Comparison of ENCODE assay signal across 25 cellular contexts in genomic region chr1:108719253-108719652, GRCh38. TPM values are rescaled to one million over a fixed set of nuclear protein-coding genes. Genes with fewer than 3 reads are reported as not detected.
DNase-seq lines count a peak whose midpoint lies in the region; TF ChIP-seq lines count a peak whose summit lies in the region.
"Had no signal": no experiment of that assay in that cellular context is flagged by ENCODE, and none has a peak within 500 bp of the region (broad histone marks: within the 10 kb centered on the region; RNA-seq: fewer than 3 reads in every experiment).

No MANE protein-coding gene starts in this region.

- H3K9me3 Mint-ChIP-seq in MCF 10A (ENCODE audit: unreplicated experiment), result no peaks in the 10 kb centered on the region
- no peaks in the 10 kb centered on the region for H3K9me3 Mint-ChIP-seq in chondrocyte (ENCODE audit: low read depth)
- H3K9me3 Mint-ChIP-seq in CD4-positive, alpha-beta memory T cell, result peaks cover 0 to 1% (median 0%) of the 10 kb centered on the region in 8 donors
- H3K9me3 Mint-ChIP-seq: activated naive CD8-positive, alpha-beta T cell treated with anti-CD3 and anti-CD28 coated beads, Interleukin-2, amount 50 U/mL, for 24 hours; neural crest cell had no signal

- H3K4me1 Mint-ChIP-seq in MCF 10A (ENCODE audit: insufficient read depth, unreplicated experiment) (peaks cover 17% of the 10 kb centered on the region), chondrocyte (ENCODE audit: low read depth) (peaks cover 62% of the 10 kb centered on the region)
- no peaks in the 10 kb centered on the region for H3K4me1 Mint-ChIP-seq in CD4-positive, alpha-beta memory T cell
- H3K4me1 Mint-ChIP-seq: activated naive CD8-positive, alpha-beta T cell treated with anti-CD3 and anti-CD28 coated beads, Interleukin-2, amount 50 U/mL, for 24 hours had no signal

- POLR2A ChIA-PET in MCF 10A (lab: Yijun Ruan, JAX), result interaction anchor here (1.0 to 9.6 kb wide), 7 partner anchors 10 to 28 kb away, joined by 4 to 73 read pairs (median 12); partner anchors contain the start of genes PRPF38B and STXBP3
- POLR2A ChIA-PET in CD4-positive, alpha-beta memory T cell (lab: Charles Lee; ENCODE audit: partially characterized antibody), result no interaction called here

- H3K9me3 ChIP-seq in breast epithelium, result no peaks in the 10 kb centered on the region
- no peaks in the 10 kb centered on the region for H3K9me3 ChIP-seq in sigmoid colon
- no peaks in the 10 kb centered on the region for H3K9me3 ChIP-seq in CD4-positive, alpha-beta memory T cell (ENCODE audit: control insufficient read depth in 1 of 2, low read length in 2 of 2)
- H3K9me3 ChIP-seq: esophagus squamous epithelium had no signal

- DNase-seq in MCF 10A (ENCODE audit: unreplicated experiment) (no peak), breast epithelium (ENCODE audit: low spot score in 2 of 2) (no peak), chondrocyte (ENCODE audit: low spot score) (no peak), midbrain (lab: John Stamatoyannopoulos, UW) (peak; percentile 43), hepatic stellate cell (ENCODE audit: low spot score) (no peak), sigmoid colon (no peak)
- no peak for DNase-seq in activated effector memory CD4-positive, alpha-beta T cell treated with Interleukin-2 at 50 U/mL for 16 hours
- DNase-seq in CD4-positive, alpha-beta memory T cell, result no peak
- DNase-seq: activated CD4-positive, alpha-beta T cell treated with anti-CD3 and anti-CD28 coated beads for 4 hours; activated naive CD8-positive, alpha-beta T cell treated with anti-CD3 and anti-CD28 coated beads, Interleukin-2, amount 50 U/mL, for 24 hours; esophagus squamous epithelium; glutamatergic neuron; KG1; left colon; NCI-H187; NCI-H2227 treated with DMSO at 0.1 percent for 48 hours; NCI-H774; OCI-M1; SHP77 treated with DMSO at 0.1 percent for 48 hours had no signal

- H3K27me3 ChIP-seq in breast epithelium (no peaks in the 10 kb centered on the region), sigmoid colon (no peaks in the 10 kb centered on the region)
- H3K27me3 ChIP-seq in CD4-positive, alpha-beta memory T cell (ENCODE audit: insufficient read depth, low read length), result no peaks in the 10 kb centered on the region

- H3K27me3 Mint-ChIP-seq in MCF 10A (ENCODE audit: insufficient read depth, unreplicated experiment) (no peaks in the 10 kb centered on the region), chondrocyte (ENCODE audit: low read depth) (no peaks in the 10 kb centered on the region)
- peaks cover 2 to 4% of the 10 kb centered on the region in 2 donors for H3K27me3 Mint-ChIP-seq in CD4-positive, alpha-beta memory T cell

- no peaks in the 10 kb centered on the region for H3K4me1 ChIP-seq in breast epithelium
- peaks cover 0 to 7% (median 0%) of the 10 kb centered on the region in 4 donors for H3K4me1 ChIP-seq in sigmoid colon
- H3K4me1 ChIP-seq in CD4-positive, alpha-beta memory T cell (ENCODE audit: insufficient read depth, low read length), result no peaks in the 10 kb centered on the region
- H3K4me1 ChIP-seq: esophagus squamous epithelium had no signal

- TF ChIP-seq CTCF in MCF 10A (IDR thresholded peaks at IDR 0.05; ENCODE audit: unreplicated experiment) (no peak), breast epithelium (IDR thresholded peaks at IDR 0.05) (no peak), chondrocyte (IDR thresholded peaks at IDR 0.05) (no peak), sigmoid colon (IDR thresholded peaks at IDR 0.05) (no peak)

- no TSS peak for BruUV-seq in MCF 10A (replicated peaks; lab: Mats Ljungman, UMichigan)

- no peak overlapping the region for H3K27ac ChIP-seq in breast epithelium
- no peak overlapping the region for H3K27ac ChIP-seq in sigmoid colon
- H3K27ac ChIP-seq in CD4-positive, alpha-beta memory T cell (ENCODE audit: low read depth, low read length), result no peak overlapping the region
- H3K27ac ChIP-seq: 22Rv1, esophagus squamous epithelium had no signal

- peak overlapping the region; percentile 78 for H3K27ac Mint-ChIP-seq in MCF 10A (ENCODE audit: low read depth, unreplicated experiment)
- peak overlapping the region; percentile 99 for H3K27ac Mint-ChIP-seq in chondrocyte (ENCODE audit: unreplicated experiment)
- no peak overlapping the region for H3K27ac Mint-ChIP-seq in CD4-positive, alpha-beta memory T cell
- H3K27ac Mint-ChIP-seq: activated naive CD8-positive, alpha-beta T cell treated with anti-CD3 and anti-CD28 coated beads, Interleukin-2, amount 50 U/mL, for 24 hours had no signal

- H3K36me3 Mint-ChIP-seq in MCF 10A (ENCODE audit: insufficient read depth, unreplicated experiment) (peaks cover 4% of the 10 kb centered on the region), chondrocyte (ENCODE audit: low read depth) (no peaks in the 10 kb centered on the region)
- H3K36me3 Mint-ChIP-seq in CD4-positive, alpha-beta memory T cell, result no peaks in the 10 kb centered on the region

- WGBS in sigmoid colon, 2 donors, result 69 to 83% methylated on average over 2 of the region's 2 CpGs

- CTCF ChIA-PET in MCF 10A (lab: Yijun Ruan, JAX), result interaction anchor here (0.6 to 2.1 kb wide), 5 partner anchors 9 to 1241 kb away, joined by 3 to 9 read pairs (median 5); no protein-coding TSS in a partner anchor
- CTCF ChIA-PET in CD4-positive, alpha-beta memory T cell (lab: Charles Lee; ENCODE audit: partially characterized antibody), result interaction anchor here (1.0 to 1.9 kb wide), 4 partner anchors 10 to 179 kb away, joined by 3 to 4 read pairs (median 4); partner anchors contain the start of gene PRPF38B

- intact Hi-C loops in MCF 10A (cut with micrococcal nuclease), result no loop called here
- intact Hi-C loops in breast epithelium (cut with DNase I; ENCODE audit: low total_unique reads), result no loop called here
- intact Hi-C loops in sigmoid colon (cut with DNase I), result no loop called here
- intact Hi-C loops in CD4-positive, alpha-beta memory T cell (cut with micrococcal nuclease), result no loop called here

- TF ChIP-seq POLR2A in breast epithelium (IDR thresholded peaks at IDR 0.05) (no peak), sigmoid colon (IDR thresholded peaks at IDR 0.05) (no peak)

- no peaks in the 10 kb centered on the region for H3K36me3 ChIP-seq in breast epithelium
- H3K36me3 ChIP-seq in sigmoid colon, result no peaks in the 10 kb centered on the region
- no peaks in the 10 kb centered on the region for H3K36me3 ChIP-seq in CD4-positive, alpha-beta memory T cell (ENCODE audit: insufficient read depth, low read length)
- H3K36me3 ChIP-seq: esophagus squamous epithelium had no signal

- H3K4me3 Mint-ChIP-seq in MCF 10A (ENCODE audit: unreplicated experiment) (no peak overlapping the region), chondrocyte (ENCODE audit: unreplicated experiment) (no peak overlapping the region)
- no peak overlapping the region for H3K4me3 Mint-ChIP-seq in CD4-positive, alpha-beta memory T cell
- H3K4me3 Mint-ChIP-seq: activated naive CD8-positive, alpha-beta T cell treated with anti-CD3 and anti-CD28 coated beads, Interleukin-2, amount 50 U/mL, for 24 hours; neural crest cell had no signal

- no peak overlapping the region for H3K4me3 ChIP-seq in breast epithelium
- no peak overlapping the region for H3K4me3 ChIP-seq in sigmoid colon
- no peak overlapping the region for H3K4me3 ChIP-seq in CD4-positive, alpha-beta memory T cell (ENCODE audit: low read length in 2 of 2)
- H3K4me3 ChIP-seq: esophagus squamous epithelium had no signal

- no peak for TF ChIP-seq EP300 in sigmoid colon (IDR thresholded peaks at IDR 0.05)

RNA-seq across cellular contexts. Expression of gene FNDC7, which starts 6.5 kb away (rescaled TPM):
- total RNA-seq in MCF 10A (2022) (not detected in 2 replicates), breast epithelium (not detected), chondrocyte (not detected in 3 replicates), sigmoid colon (not detected)
- polyA plus RNA-seq in sigmoid colon, result not detected
- under 1 TPM; 0.17 TPM for total RNA-seq in CD4-positive, alpha-beta memory T cell
- polyA plus RNA-seq in CD4-positive, alpha-beta memory T cell, result under 1 TPM in 1 of 2 donors, not detected in 1; 0.10 TPM
- total RNA-seq: Calu3, esophagus squamous epithelium, left colon, mesenteric fat pad, neural crest cell, urinary bladder had no signal
- polyA plus RNA-seq: BJ, urinary bladder had no signal

RNA-seq across cellular contexts. Expression of gene PRPF38B, which starts 27.1 kb away (rescaled TPM):
- total RNA-seq in MCF 10A (2022) (65.1 and 65.3 TPM in 2 replicates), breast epithelium (10 to 100 TPM; 26.9 to 40.8 (median 32.8) TPM), chondrocyte (25.3 to 31.0 TPM (median 25.4 TPM) in 3 replicates), sigmoid colon (10 to 100 TPM; 24.7 to 28.0 (median 26.1) TPM)
- polyA plus RNA-seq in sigmoid colon, result 10 to 100 TPM; 13.8 to 31.3 (median 15.0) TPM
- total RNA-seq in CD4-positive, alpha-beta memory T cell, result 100 to 1,000 TPM; 124 to 126 TPM
- polyA plus RNA-seq in CD4-positive, alpha-beta memory T cell, result 10 to 100 TPM; 11.9 to 35.8 TPM

RNA-seq across cellular contexts. Expression of gene STXBP3, which starts 27.2 kb away (rescaled TPM):
- total RNA-seq in MCF 10A (2022) (47.4 and 58.4 TPM in 2 replicates), breast epithelium (100 to 1,000 TPM in 1 of 3 donors, 10 to 100 TPM in 2; 62.6 to 127 (median 79.5) TPM), chondrocyte (38.3 to 61.1 TPM (median 41.6 TPM) in 3 replicates), sigmoid colon (100 to 1,000 TPM in 2 of 4 donors, 10 to 100 TPM in 2; 48.2 to 105 (median 94.1) TPM)
- polyA plus RNA-seq in sigmoid colon, result 10 to 100 TPM; 30.3 to 60.1 (median 52.3) TPM
- total RNA-seq in CD4-positive, alpha-beta memory T cell, result 10 to 100 TPM; 90.9 to 92.5 TPM
- polyA plus RNA-seq in CD4-positive, alpha-beta memory T cell, result 10 to 100 TPM; 69.0 to 74.1 TPM

RNA-seq across cellular contexts. Expression of gene HENMT1, which starts 58.4 kb away (rescaled TPM):
- total RNA-seq in MCF 10A (2022) (not detected in 2 replicates), breast epithelium (1 to 10 TPM; 5.2 to 6.9 (median 6.6) TPM), chondrocyte (9.6 to 10.8 TPM (median 10.1 TPM) in 3 replicates), sigmoid colon (1 to 10 TPM; 2.2 to 3.9 (median 2.6) TPM)
- 10 to 100 TPM; 10.9 to 13.6 (median 12.0) TPM for polyA plus RNA-seq in sigmoid colon
- total RNA-seq in CD4-positive, alpha-beta memory T cell, result 10 to 100 TPM; 19.1 to 19.3 TPM
- 10 to 100 TPM; 33.4 to 33.9 TPM for polyA plus RNA-seq in CD4-positive, alpha-beta memory T cell

Comparison
In these comparisons a context has a peak if more than half of its experiments do, and no peak if none do; other contexts are left out.
1. H3K27ac Mint-ChIP-seq: peak in MCF 10A (single experiment) and chondrocyte (single experiment); none in CD4-positive, alpha-beta memory T cell (0 of 7).